13 cellular contexts compared by ENCODE assay signal in the genomic region with DNA sequence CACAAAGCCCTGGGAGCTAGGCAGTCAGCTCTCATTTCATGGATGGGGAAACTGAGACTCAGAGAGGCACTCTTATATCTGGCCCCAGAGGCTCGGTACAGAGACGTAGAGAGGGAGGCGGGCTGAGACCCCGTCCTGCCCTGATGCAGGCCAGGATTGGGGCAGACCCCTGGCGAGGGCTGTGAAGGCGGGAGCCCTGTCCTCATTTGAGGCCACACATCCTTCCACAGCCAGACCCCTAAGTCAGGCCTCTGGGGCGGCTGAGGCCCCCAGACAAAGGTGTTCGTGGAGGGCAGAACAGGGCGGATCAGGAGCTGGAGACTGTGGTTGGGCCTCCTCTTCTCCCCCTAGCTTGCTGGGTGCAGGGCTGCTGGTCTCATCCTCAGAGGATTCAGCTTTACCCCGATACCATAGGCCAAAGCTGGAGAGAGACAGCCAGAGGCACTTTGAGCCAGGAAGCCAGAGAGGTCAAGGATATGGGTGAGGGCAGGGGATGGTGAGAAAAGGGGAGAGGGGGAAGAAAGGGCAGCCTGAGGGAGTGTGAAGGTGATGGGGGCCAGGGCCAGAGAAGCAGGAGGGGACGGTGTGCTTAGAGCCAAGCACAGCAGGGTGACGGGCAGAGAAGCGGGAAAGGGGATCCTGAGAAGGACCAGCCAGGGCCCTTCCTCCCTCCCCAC. TPM values are rescaled to one million over a fixed set of nuclear protein-coding genes. Genes with fewer than 3 reads are reported as not detected.
DNase-seq lines count a peak whose midpoint lies in the region; ATAC-seq, FAIRE-seq and TF ChIP-seq lines count a peak whose summit lies in the region.
"Had no signal": no experiment of that assay in that cellular context is flagged by ENCODE, and none has a peak within 500 bp of the region (broad histone marks: within the 10 kb centered on the region; RNA-seq: fewer than 3 reads in every experiment).

No MANE protein-coding gene starts in this region.

- intact Hi-C loops in heart left ventricle (cut with DNase I) = loop anchor here in 8 of 10 donors (5.0 to 10.0 kb wide), 5 partner anchors 69 to 389 kb away; no protein-coding TSS in a partner anchor
- intact Hi-C loops in cardiac septum (cut with DNase I) = loop anchor here (10.0 kb wide), 1 partner anchor 382 kb away; no protein-coding TSS in a partner anchor
- intact Hi-C loops in K562 (cut with micrococcal nuclease) = no loop called here
- intact Hi-C loops in thyroid gland (cut with DNase I) = loop anchor here (5.0 kb wide), 1 partner anchor 74 kb away; no protein-coding TSS in a partner anchor

- no peak for TF ChIP-seq CTCF in heart left ventricle (IDR thresholded peaks at IDR 0.05)
- TF ChIP-seq CTCF in K562 (IDR thresholded peaks at IDR 0.05 in 2 of 3, conservative IDR thresholded peaks at IDR 0.05 in 1 of 3; ENCODE audit: insufficient read depth in 2 of 3, low read depth in 1 of 3, low read length in 3 of 3) = no peak
- no peak for TF ChIP-seq CTCF in thyroid gland (IDR thresholded peaks at IDR 0.05)

- TSS peak; percentile 30 for BruUV-seq in K562 (replicated peaks; lab: Mats Ljungman, UMichigan)

- H3K9ac ChIP-seq in K562 (ENCODE audit: insufficient read depth in 1 of 2, low read depth in 2 of 2, low read length in 2 of 2) = peak overlapping the region in 1 of 2 experiments; percentile 40; a peak in 1 of 4 replicates

- in situ Hi-C loops in K562 (cut with MboI) = no loop called here

- DNase-seq in heart left ventricle (peak in 2 of 5 donors; percentile 26 to 51), cardiac septum (ENCODE audit: low spot score) (no peak), K562 (ENCODE audit: extremely low read depth in 1 of 4, low spot score in 3 of 4) (no peak), naive B cell (no peak), thyroid gland (no peak), NCI-H2196 (lab: John Stamatoyannopoulos, UW; ENCODE audit: unreplicated experiment) (no peak)
- DNase-seq in activated CD4-positive, alpha-beta T cell treated with anti-CD3 and anti-CD28 coated beads for 4 hours = no peak
- DNase-seq: activated CD4-positive, alpha-beta memory T cell treated with anti-CD3 and anti-CD28 coated beads for 36 hours; stimulated activated CD4-positive, alpha-beta T cell treated with anti-CD3 and anti-CD28 coated beads, Interleukin-12 subunit alpha, Interleukin-12 subunit beta, amount 100 ng/mL, for 4 hours had no signal

- H3K4me2 ChIP-seq in K562 (ENCODE audit: insufficient read depth, low read length) = no peak overlapping the region

- H3K4me1 Mint-ChIP-seq in naive B cell = peaks cover 32 to 46% (median 33%) of the 10 kb centered on the region in 3 donors

- TF ChIP-seq RAD21 in K562 (CRISPR knock-in tag; conservative IDR thresholded peaks at IDR 0.05 in 1 of 2, IDR thresholded peaks at IDR 0.05 in 1 of 2) = no peak

- no peaks in the 10 kb centered on the region for H3K36me3 Mint-ChIP-seq in naive B cell
- H3K36me3 Mint-ChIP-seq: activated naive CD8-positive, alpha-beta T cell; naive thymus-derived CD4-positive, alpha-beta T cell had no signal

- H3K9me3 ChIP-seq in heart left ventricle = no peaks in the 10 kb centered on the region
- no peaks in the 10 kb centered on the region for H3K9me3 ChIP-seq in K562 (replicated peaks; ENCODE audit: control insufficient read depth, insufficient read depth, low read depth, low read length)
- H3K9me3 ChIP-seq in thyroid gland = no peaks in the 10 kb centered on the region

- peak overlapping the region in 5 of 8 donors; percentile 20 to 75 (median 22) for H3K4me3 Mint-ChIP-seq in naive B cell
- H3K4me3 Mint-ChIP-seq: activated CD4-positive, alpha-beta memory T cell treated with anti-CD3 and anti-CD28 coated beads for 36 hours; activated naive CD8-positive, alpha-beta T cell had no signal

- POLR2A ChIA-PET in K562 (lab: Yijun Ruan, JAX) = no interaction called here

- CTCF ChIA-PET in K562 (lab: Yijun Ruan, JAX; ENCODE audit: low intra/inter-chr PET ratio) = no interaction called here

- WGBS in heart left ventricle, 4 donors = 78 to 92% (median 86%) methylated on average over 13 of the region's 13 CpGs
- WGBS in K562 (ENCODE audit: insufficient coverage, low coverage, missing lambda C conversion rate) = 86% methylated on average over 7 of the region's 13 CpGs
- WGBS in thyroid gland, 2 donors = 87% methylated on average over 13 of the region's 13 CpGs

- H3K9me1 ChIP-seq in K562 (ENCODE audit: control insufficient read depth, insufficient read depth, low read length) = no peaks in the 10 kb centered on the region

- H3K36me3 ChIP-seq in heart left ventricle (peaks cover 0 to 28% (median 18%) of the 10 kb centered on the region in 9 donors), K562 (ENCODE audit: control insufficient read depth, insufficient read depth, low read length) (peaks cover 33% of the 10 kb centered on the region), thyroid gland (peaks cover 9% of the 10 kb centered on the region in 2 donors)

- H2AFZ ChIP-seq in K562 (ENCODE audit: low read depth, low read length) = no peak overlapping the region

- no peak for TF ChIP-seq EP300 in K562 (IDR thresholded peaks at IDR 0.05; ENCODE audit: low read length)

- peaks cover 12% of the 10 kb centered on the region; the same call in 2 of the 3 replicates for H3K79me2 ChIP-seq in K562 (ENCODE audit: control insufficient read depth, insufficient read depth, low read length)

- no peaks in the 10 kb centered on the region for H3K9me3 Mint-ChIP-seq in naive B cell
- H3K9me3 Mint-ChIP-seq: activated CD4-positive, alpha-beta memory T cell treated with anti-CD3 and anti-CD28 coated beads for 36 hours; naive thymus-derived CD4-positive, alpha-beta T cell had no signal

- H3K27me3 Mint-ChIP-seq in naive B cell = no peaks in the 10 kb centered on the region
- H3K27me3 Mint-ChIP-seq: activated CD4-positive, alpha-beta memory T cell treated with anti-CD3 and anti-CD28 coated beads for 36 hours; activated naive CD8-positive, alpha-beta T cell had no signal

- TF ChIP-seq POLR2A in heart left ventricle (IDR thresholded peaks at IDR 0.05) (no peak), K562 (conservative IDR thresholded peaks at IDR 0.05) (no peak), thyroid gland (IDR thresholded peaks at IDR 0.05) (no peak)

- ATAC-seq in heart left ventricle = no peak
- ATAC-seq in K562 = no peak
- no peak for ATAC-seq in naive B cell (ENCODE audit: low read depth in 2 of 2)
- ATAC-seq in HG02885 (IDR thresholded peaks at IDR 0.05; ENCODE audit: poor library complexity, unreplicated experiment) = no peak
- ATAC-seq: naive thymus-derived CD4-positive, alpha-beta T cell had no signal

- 0 out of 2 replicates have a peak, but pooled peaks cover 2% of the 10 kb centered on the region for H4K20me1 ChIP-seq in K562 (replicated peaks; ENCODE audit: control insufficient read depth, insufficient read depth, low read length)

- no peaks in the 10 kb centered on the region for H3K27me3 ChIP-seq in heart left ventricle
- no peaks in the 10 kb centered on the region for H3K27me3 ChIP-seq in K562 (ENCODE audit: control insufficient read depth in 2 of 2, insufficient read depth in 2 of 2, low read length in 2 of 2)
- H3K27me3 ChIP-seq in thyroid gland = no peaks in the 10 kb centered on the region

- no peak for FAIRE-seq in K562 (lab: Jason Lieb, UNC)
- FAIRE-seq: GM19239 had no signal

- peak overlapping the region in 4 of 6 donors; percentile 47 to 93 (median 85) for H3K27ac Mint-ChIP-seq in naive B cell
- H3K27ac Mint-ChIP-seq: activated CD4-positive, alpha-beta memory T cell treated with anti-CD3 and anti-CD28 coated beads for 36 hours; activated naive CD8-positive, alpha-beta T cell had no signal

- peak overlapping the region; percentile 75 to 99 (median 87) for H3K27ac ChIP-seq in heart left ventricle
- H3K27ac ChIP-seq in K562 (ENCODE audit: extremely low read depth, low read depth, low read length) = no peak overlapping the region
- H3K27ac ChIP-seq in thyroid gland = peak overlapping the region in 2 of 3 donors; percentile 81 to 88

- H3K4me1 ChIP-seq in heart left ventricle = peaks cover 7 to 70% (median 55%) of the 10 kb centered on the region in 12 donors
- peaks cover 19 to 66% of the 10 kb centered on the region in 2 experiments for H3K4me1 ChIP-seq in K562 (replicated peaks in 1 of 2; ENCODE audit: control insufficient read depth in 2 of 2, insufficient read depth in 2 of 2, low read length in 2 of 2)
- peaks cover 38 to 62% of the 10 kb centered on the region in 2 donors for H3K4me1 ChIP-seq in thyroid gland

- H3K4me3 ChIP-seq in heart left ventricle (peak overlapping the region in 8 of 12 donors; percentile 51 to 73 (median 62)), K562 (no peak overlapping the region), thyroid gland (replicated peaks in 1 of 3) (no peak overlapping the region)

RNA-seq across cellular contexts. Expression of a gene that starts 0.8 kb away (rescaled TPM):
- total RNA-seq in heart left ventricle = 10 to 100 TPM in 7 of 9 donors, 1 to 10 TPM in 2; 7.4 to 25.9 (median 12.9) TPM
- 1 to 10 TPM; 9.0 to 9.1 TPM for polyA plus RNA-seq in heart left ventricle
- total RNA-seq in cardiac septum = 10.9 TPM
- 3.7 and 12.1 TPM in 2 replicates for total RNA-seq in K562 (2011; cell fraction: chromatin; rRNA removed; ENCODE audit: low replicate concordance)
- total RNA-seq in K562 (2011; cell fraction: nucleolus; rRNA removed) = 6.1 and 10.0 TPM in 2 replicates
- 5.3 and 5.6 TPM in 2 replicates for total RNA-seq in K562 (2011; cell fraction: nucleoplasm; rRNA removed)
- 0.57 and 0.95 TPM in 2 replicates for total RNA-seq in K562 (2014; rRNA removed)
- total RNA-seq in K562 (2014; rRNA removed; fragmentation: Illumina TruSeq; extraction: Trizol) = 0.19 and 0.36 TPM in 2 replicates
- total RNA-seq in K562 (2015; rRNA removed; fragmentation: Illumina TruSeq; extraction: Trizol) = 0.75 and 0.94 TPM in 2 replicates
- 1.0 and 1.5 TPM in 2 replicates for total RNA-seq in K562 (2021)
- 0.63 and 1.0 TPM in 2 replicates for polyA plus RNA-seq in K562 (2011; rRNA removed)
- polyA plus RNA-seq in K562 (2011; cell fraction: cytosol; rRNA removed) = 0.62 and 1.4 TPM in 2 replicates
- polyA plus RNA-seq in K562 (2011; cell fraction: nucleus; rRNA removed) = 5.9 and 9.9 TPM in 2 replicates
- 1.3 and 6.9 TPM in 2 replicates for polyA plus RNA-seq in K562 (2012)
- polyA plus RNA-seq in K562 (2014; fragmentation: Illumina TruSeq; extraction: Trizol) = 0.16 and 0.44 TPM in 2 replicates
- polyA plus RNA-seq in K562 (2014; fragmentation: Nextera tagmentation; extraction: Ambion mirVana) = under 1 TPM; 0.04 to 0.08 TPM
- 0.80 and 2.1 TPM in 2 replicates for polyA plus RNA-seq in K562 (2014; rRNA removed)
- 0.09 and 0.25 TPM in 2 replicates for polyA minus RNA-seq in K562 (2011; rRNA and poly(A)+ RNA removed)
- polyA minus RNA-seq in K562 (2011; cell fraction: cytosol; rRNA and poly(A)+ RNA removed) = 0.67 and 1.0 TPM in 2 replicates
- 1.6 and 1.9 TPM in 2 replicates for polyA minus RNA-seq in K562 (2011; cell fraction: nucleus; rRNA and poly(A)+ RNA removed)
- under 1 TPM in 2 of 6 donors, not detected in 4; 0.13 to 0.32 TPM for polyA plus RNA-seq in naive B cell (ENCODE audit: low read depth in 6 of 6)
- 10 to 100 TPM; 31.6 to 52.0 (median 35.5) TPM for total RNA-seq in thyroid gland

RNA-seq across cellular contexts. Expression of a gene that starts 3.3 kb away (rescaled TPM):
- total RNA-seq in heart left ventricle (100 to 1,000 TPM in 2 of 9 donors, 10 to 100 TPM in 7; 41.9 to 130 (median 60.1) TPM), cardiac septum (49.8 TPM), K562 (2014; rRNA removed) (54.9 and 66.3 TPM in 2 replicates), K562 (2014; rRNA removed; fragmentation: Illumina TruSeq; extraction: Trizol) (14.1 and 15.3 TPM in 2 replicates), K562 (2015; rRNA removed; fragmentation: Illumina TruSeq; extraction: Trizol) (27.8 and 27.9 TPM in 2 replicates), K562 (2021) (41.3 and 45.4 TPM in 2 replicates), thyroid gland (100 to 1,000 TPM in 3 of 4 donors, 10 to 100 TPM in 1; 67.5 to 140 (median 124) TPM)
- polyA plus RNA-seq in heart left ventricle (100 to 1,000 TPM in 1 of 2 donors, 10 to 100 TPM in 1; 37.6 to 124 TPM), K562 (2011; rRNA removed) (22.8 and 23.0 TPM in 2 replicates), K562 (2014; fragmentation: Illumina TruSeq; extraction: Trizol) (29.9 and 40.4 TPM in 2 replicates), K562 (2014; fragmentation: Nextera tagmentation; extraction: Ambion mirVana) (1 to 10 TPM in 1 of 2 experiments, under 1 TPM in 1; 0.75 to 2.2 TPM), K562 (2014; rRNA removed) (43.4 and 46.6 TPM in 2 replicates), naive B cell (ENCODE audit: low read depth in 6 of 6) (1 to 10 TPM in 4 of 6 donors, under 1 TPM in 1, not detected in 1; 0.97 to 1.9 (median 1.3) TPM)
- total RNA-seq in K562 (2011; cell fraction: chromatin; rRNA removed; ENCODE audit: low replicate concordance) = 15.7 and 47.1 TPM in 2 replicates
- total RNA-seq in K562 (2011; cell fraction: nucleolus; rRNA removed) = 41.4 and 44.9 TPM in 2 replicates
- total RNA-seq in K562 (2011; cell fraction: nucleoplasm; rRNA removed) = 19.0 and 24.0 TPM in 2 replicates
- polyA plus RNA-seq in K562 (2011; cell fraction: cytosol; rRNA removed) = 18.3 and 40.5 TPM in 2 replicates
- 40.5 and 69.5 TPM in 2 replicates for polyA plus RNA-seq in K562 (2011; cell fraction: nucleus; rRNA removed)
- 30.0 and 68.3 TPM in 2 replicates for polyA plus RNA-seq in K562 (2012)
- polyA minus RNA-seq in K562 (2011; rRNA and poly(A)+ RNA removed) = 6.7 and 9.9 TPM in 2 replicates
- polyA minus RNA-seq in K562 (2011; cell fraction: cytosol; rRNA and poly(A)+ RNA removed) = 13.5 and 15.9 TPM in 2 replicates
- 11.6 and 14.0 TPM in 2 replicates for polyA minus RNA-seq in K562 (2011; cell fraction: nucleus; rRNA and poly(A)+ RNA removed)

RNA-seq across cellular contexts. Expression of a gene that starts 17.7 kb away (rescaled TPM):
- 10 to 100 TPM in 3 of 9 donors, 1 to 10 TPM in 6; 4.1 to 29.1 (median 7.1) TPM for total RNA-seq in heart left ventricle
- polyA plus RNA-seq in heart left ventricle = 1 to 10 TPM; 1.4 to 6.8 TPM
- total RNA-seq in cardiac septum = 4.8 TPM
- total RNA-seq in K562 (2011; cell fraction: chromatin; rRNA removed; ENCODE audit: low replicate concordance) = 20.6 and 51.1 TPM in 2 replicates
- total RNA-seq in K562 (2011; cell fraction: nucleolus; rRNA removed) = 34.0 and 41.2 TPM in 2 replicates
- total RNA-seq in K562 (2011; cell fraction: nucleoplasm; rRNA removed) = 21.8 and 28.6 TPM in 2 replicates
- total RNA-seq in K562 (2014; rRNA removed) = 6.2 and 6.6 TPM in 2 replicates
- 2.9 and 3.4 TPM in 2 replicates for total RNA-seq in K562 (2014; rRNA removed; fragmentation: Illumina TruSeq; extraction: Trizol)
- 2.5 TPM in 2 replicates for total RNA-seq in K562 (2015; rRNA removed; fragmentation: Illumina TruSeq; extraction: Trizol)
- 9.4 and 10.2 TPM in 2 replicates for total RNA-seq in K562 (2021)
- 4.2 and 9.0 TPM in 2 replicates for polyA plus RNA-seq in K562 (2011; rRNA removed)
- 5.7 and 11.9 TPM in 2 replicates for polyA plus RNA-seq in K562 (2011; cell fraction: cytosol; rRNA removed)
- 5.7 and 7.6 TPM in 2 replicates for polyA plus RNA-seq in K562 (2011; cell fraction: nucleus; rRNA removed)
- 5.3 and 6.5 TPM in 2 replicates for polyA plus RNA-seq in K562 (2012)
- polyA plus RNA-seq in K562 (2014; fragmentation: Illumina TruSeq; extraction: Trizol) = 3.6 and 6.5 TPM in 2 replicates
- polyA plus RNA-seq in K562 (2014; fragmentation: Nextera tagmentation; extraction: Ambion mirVana) = under 1 TPM; 0.03 to 0.04 TPM
- polyA plus RNA-seq in K562 (2014; rRNA removed) = 5.8 and 6.4 TPM in 2 replicates
- polyA minus RNA-seq in K562 (2011; rRNA and poly(A)+ RNA removed) = 5.2 and 7.1 TPM in 2 replicates
- polyA minus RNA-seq in K562 (2011; cell fraction: cytosol; rRNA and poly(A)+ RNA removed) = 5.4 and 11.7 TPM in 2 replicates
- 7.9 TPM in 2 replicates for polyA minus RNA-seq in K562 (2011; cell fraction: nucleus; rRNA and poly(A)+ RNA removed)
- polyA plus RNA-seq in naive B cell (ENCODE audit: low read depth in 6 of 6) = 10 to 100 TPM; 18.4 to 36.4 (median 29.1) TPM
- 10 to 100 TPM; 17.5 to 28.2 (median 23.9) TPM for total RNA-seq in thyroid gland

RNA-seq across cellular contexts. Expression of a gene that starts 38.3 kb away (rescaled TPM):
- total RNA-seq in heart left ventricle (100 to 1,000 TPM; 119 to 195 (median 174) TPM), cardiac septum (162 TPM), K562 (2014; rRNA removed) (85.9 and 111 TPM in 2 replicates), K562 (2014; rRNA removed; fragmentation: Illumina TruSeq; extraction: Trizol) (64.3 and 72.1 TPM in 2 replicates), K562 (2015; rRNA removed; fragmentation: Illumina TruSeq; extraction: Trizol) (64.6 and 74.2 TPM in 2 replicates), K562 (2021) (278 and 294 TPM in 2 replicates), thyroid gland (100 to 1,000 TPM; 181 to 256 (median 242) TPM)
- polyA plus RNA-seq in heart left ventricle (10 to 100 TPM; 70.1 to 98.1 TPM), K562 (2011; rRNA removed) (64.3 and 160 TPM in 2 replicates), K562 (2014; fragmentation: Illumina TruSeq; extraction: Trizol) (208 and 224 TPM in 2 replicates), K562 (2014; fragmentation: Nextera tagmentation; extraction: Ambion mirVana) (100 to 1,000 TPM; 128 to 174 TPM), K562 (2014; rRNA removed) (77.2 and 85.9 TPM in 2 replicates), naive B cell (ENCODE audit: low read depth in 6 of 6) (100 to 1,000 TPM in 5 of 6 donors, 10 to 100 TPM in 1; 54.2 to 184 (median 139) TPM)
- 654 and 969 TPM in 2 replicates for total RNA-seq in K562 (2011; cell fraction: chromatin; rRNA removed; ENCODE audit: low replicate concordance)
- total RNA-seq in K562 (2011; cell fraction: nucleolus; rRNA removed) = 322 and 340 TPM in 2 replicates
- total RNA-seq in K562 (2011; cell fraction: nucleoplasm; rRNA removed) = 351 and 363 TPM in 2 replicates
- 111 and 123 TPM in 2 replicates for polyA plus RNA-seq in K562 (2011; cell fraction: cytosol; rRNA removed)
- 279 and 287 TPM in 2 replicates for polyA plus RNA-seq in K562 (2011; cell fraction: nucleus; rRNA removed)
- 137 and 179 TPM in 2 replicates for polyA plus RNA-seq in K562 (2012)
- 219 and 329 TPM in 2 replicates for polyA minus RNA-seq in K562 (2011; rRNA and poly(A)+ RNA removed)
- polyA minus RNA-seq in K562 (2011; cell fraction: cytosol; rRNA and poly(A)+ RNA removed) = 406 and 503 TPM in 2 replicates
- polyA minus RNA-seq in K562 (2011; cell fraction: nucleus; rRNA and poly(A)+ RNA removed) = 87.5 and 163 TPM in 2 replicates

Comparison
In these comparisons a context has a peak if more than half of its experiments do, and no peak if none do; other contexts are left out.
1. H3K4me3 ChIP-seq: peak in heart left ventricle (8 of 12); none in K562 (single experiment) and thyroid gland (0 of 3).